ENCODE assay signal across 1 cellular context in genomic region chr5:158716668-158717067, GRCh38.
TF ChIP-seq lines count a peak whose summit lies in the region.

No MANE protein-coding gene starts in this region.

TF ChIP-seq in GM23338, 12 proteins besides CTCF, POLR2A, EP300 and RAD21 (continued from another document):
- peak; percentile 77 for TF ChIP-seq REST (IDR thresholded peaks at IDR 0.05; ENCODE audit: unreplicated experiment)
- TF ChIP-seq POLR2AphosphoS5 (IDR thresholded peaks at IDR 0.05; ENCODE audit: low read depth): no peak
